ENCODE assay signal across 30 cellular contexts in the genomic region with DNA sequence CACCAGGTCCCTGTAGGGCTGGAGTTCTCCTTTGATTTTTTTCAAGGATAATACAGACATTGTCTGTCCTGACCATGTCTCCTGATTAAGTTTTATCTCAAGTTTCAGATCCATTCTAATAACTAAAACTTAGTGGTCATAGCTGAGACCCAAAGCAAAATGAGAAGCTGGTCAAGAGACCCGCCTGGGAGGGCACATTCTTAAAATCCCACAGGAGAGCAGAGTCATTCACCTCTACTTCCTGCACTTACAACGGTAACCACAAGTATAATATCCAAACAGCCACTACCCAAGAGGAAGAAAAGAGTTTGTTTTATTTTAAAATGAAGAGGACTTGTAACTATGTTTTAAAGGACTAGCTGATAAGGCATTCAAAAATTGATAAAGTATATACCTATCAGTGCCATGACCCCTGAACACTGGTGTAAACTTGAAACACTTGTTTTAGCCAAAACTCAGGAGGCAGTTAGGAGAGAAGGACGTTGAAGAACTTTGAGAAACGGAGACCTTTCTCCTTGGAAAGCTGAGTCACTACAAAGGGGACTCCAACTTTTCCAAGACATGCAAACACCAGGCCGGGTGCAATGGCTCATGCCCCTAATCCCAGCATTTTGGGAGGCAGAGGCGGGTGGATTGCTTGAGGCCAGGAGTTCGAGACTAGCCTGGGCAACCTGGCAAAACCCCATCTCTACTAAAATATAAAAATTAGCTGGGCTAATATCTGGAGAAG.
"Had no signal": no experiment of that assay in that cellular context is flagged by ENCODE, and none has a peak within 500 bp of the region (broad histone marks: within the 10 kb centered on the region; RNA-seq: fewer than 3 reads in every experiment).

No MANE protein-coding gene starts in this region.

- H3K36me3 ChIP-seq: ascending aorta, breast epithelium, cardiac muscle cell, colonic mucosa, esophagus squamous epithelium had no signal

- H3K27ac ChIP-seq: ascending aorta, breast epithelium, cardiac muscle cell, colonic mucosa, epithelial cell of prostate, esophagus squamous epithelium, VCaP had no signal

- H3K9me3 ChIP-seq: colonic mucosa had no signal

- ATAC-seq: activated naive CD4-positive, alpha-beta T cell treated with anti-CD3 and anti-CD28 coated beads, Interleukin-2, amount 50 U/mL, for 72 hours; activated T-cell treated with anti-CD3 and anti-CD28 coated beads, Interleukin-2, amount 50 U/mL, for 72 hours; WTC11 had no signal

- DNase-seq: activated CD4-positive, alpha-beta memory T cell treated with anti-CD3 and anti-CD28 coated beads, Interleukin-2, amount 10 ng/mL, durations not matched to agents 7 days and 5 days; activated CD4-positive, alpha-beta T cell treated with anti-CD3 and anti-CD28 coated beads for 1 hour; activated CD4-positive, alpha-beta T cell treated with anti-CD3 and anti-CD28 coated beads for 4 hours; activated CD4-positive, alpha-beta T cell treated with anti-CD3 and anti-CD28 coated beads, Interleukin-2, amount 10 ng/mL, durations not matched to agents 7 days and 5 days; activated CD4-positive, alpha-beta T cell treated with anti-CD3 and anti-CD28 coated beads, Interleukin-2, amount 50 U/mL, for 4 hours; activated CD8-positive, alpha-beta memory T cell treated with anti-CD3 and anti-CD28 coated beads, Interleukin-2, amount 50 U/mL, for 48 hours; activated gamma-delta T cell; activated naive CD4-positive, alpha-beta T cell; activated naive CD4-positive, alpha-beta T cell treated with anti-CD3 and anti-CD28 coated beads, Interleukin-2, amount 10 ng/mL, durations not matched to agents 7 days and 5 days; activated naive CD8-positive, alpha-beta T cell treated with anti-CD3 and anti-CD28 coated beads, Interleukin-2, amount 10 ng/mL, durations not matched to agents 7 days and 5 days; activated T-cell treated with anti-CD3 and anti-CD28 coated beads for 4 hours; activated T-cell treated with anti-CD3 and anti-CD28 coated beads, Interleukin-2, amount 50 U/mL, for 24 hours; activated T-cell treated with anti-CD3 and anti-CD28 coated beads, Interleukin-2, amount 50 U/mL, for 72 hours; central memory CD4-positive, alpha-beta T cell; cerebellar nuclear complex; colonic mucosa; effector CD8-positive, alpha-beta T cell; esophagus squamous epithelium; head of caudate nucleus; T-helper 2 cell had no signal

- H3K4me1 ChIP-seq: ascending aorta, breast epithelium, colonic mucosa, esophagus squamous epithelium had no signal

- H3K27me3 ChIP-seq: ascending aorta, breast epithelium, cardiac muscle cell, colonic mucosa, esophagus squamous epithelium had no signal

- H3K4me3 ChIP-seq: ascending aorta, breast epithelium, cardiac muscle cell, colonic mucosa, esophagus squamous epithelium had no signal

- FAIRE-seq: endometrium, endothelial cell of umbilical vein, frontal cortex had no signal
